ENCODE assay signal across 8 cellular contexts in genomic region chr19:16074488-16075365, GRCh38. TPM values are rescaled to one million over a fixed set of nuclear protein-coding genes. Genes with fewer than 3 reads are reported as not detected.
DNase-seq lines count a peak whose midpoint lies in the region; ATAC-seq, FAIRE-seq and TF ChIP-seq lines count a peak whose summit lies in the region.

No MANE protein-coding gene starts in this region.

- no peaks in the 10 kb centered on the region for H3K9me2 ChIP-seq in OCI-LY7 (ENCODE audit: insufficient read depth, low read length)

- no peak overlapping the region for H2BK120ac ChIP-seq in H1 (replicated peaks; ENCODE audit: low read depth, low read length)

- no TSS peak for BruUV-seq in OCI-LY7 (replicated peaks; lab: Mats Ljungman, UMichigan)

- POLR2A ChIA-PET in OCI-LY7 (lab: Charles Lee): interaction anchor here (0.6 to 1.4 kb wide), 4 partner anchors 32 to 510 kb away, joined by 3 to 5 read pairs (median 3); no protein-coding TSS in a partner anchor
- POLR2A ChIA-PET in H1 (lab: Charles Lee; ENCODE audit: partially characterized antibody): interaction anchor here (0.7 to 22.4 kb wide), 11 partner anchors 9 to 620 kb away, joined by 3 to 582 read pairs (median 4); partner anchors contain the start of genes FAM32A, HSH2D and RAB8A

- H3K79me2 ChIP-seq in OCI-LY7 (ENCODE audit: insufficient read depth, low read depth, low read length) (peaks cover 27% of the 10 kb centered on the region; the same call in 1 of the 2 replicates), H1 (ENCODE audit: control insufficient read depth in 1 of 2, insufficient read depth in 2 of 2, low read length in 2 of 2) (peaks cover 10 to 31% of the 10 kb centered on the region in 2 experiments)

- H4K91ac ChIP-seq in H1 (replicated peaks; ENCODE audit: insufficient read length, low read length): no peak overlapping the region

- no peak overlapping the region for H3K56ac ChIP-seq in H1 (replicated peaks; ENCODE audit: insufficient read length, low read depth, low read length)

- no peak overlapping the region; the same call in 1 of the 2 replicates for H2BK15ac ChIP-seq in H1 (ENCODE audit: low read length)

- TF ChIP-seq POLR2A in H1 (IDR thresholded peaks at IDR 0.05; ENCODE audit: control extremely low read depth in 1 of 2, low read depth in 2 of 2, low read length in 2 of 2) (no peak; a peak in 1 of 3 replicates), prostate gland (IDR thresholded peaks at IDR 0.05) (no peak), lower leg skin (IDR thresholded peaks at IDR 0.05) (no peak)

- H3K4me1 ChIP-seq in CD4-positive, CD25-positive, alpha-beta regulatory T cell (ENCODE audit: control insufficient read depth, insufficient read depth, low read length, poor library complexity, severe bottlenecking): peaks cover 75% of the 10 kb centered on the region
- H3K4me1 ChIP-seq in OCI-LY7 (ENCODE audit: insufficient read depth, low read length, poor library complexity, severe bottlenecking) (peaks cover 61% of the 10 kb centered on the region), H1 (replicated peaks in 1 of 4; ENCODE audit: control insufficient read depth in 3 of 4, insufficient read depth in 4 of 4, low read length in 3 of 4) (peaks cover 0 to 8% (median 6%) of the 10 kb centered on the region in 4 experiments; a peak in 5 of 7 replicates), prostate gland (replicated peaks) (peaks cover 13% of the 10 kb centered on the region)

- no peak for DNase-seq in CD4-positive, CD25-positive, alpha-beta regulatory T cell
- DNase-seq in OCI-LY7 (ENCODE audit: low spot score) (no peak), H1 (ENCODE audit: low read depth in 1 of 2, low spot score in 2 of 2) (peak in 1 of 2 experiments; percentile 38), prostate gland (ENCODE audit: low spot score) (no peak), lower leg skin (ENCODE audit: low spot score in 2 of 2) (no peak), NOMO-1 (lab: John Stamatoyannopoulos, UW; ENCODE audit: unreplicated experiment in 2 of 2) (no peak), head of caudate nucleus (no peak)

- H2BK5ac ChIP-seq in H1 (ENCODE audit: low read depth, low read length): no peak overlapping the region

- peaks cover 4% of the 10 kb centered on the region for H4K20me1 ChIP-seq in OCI-LY7 (ENCODE audit: insufficient read depth, low read length)
- H4K20me1 ChIP-seq in H1 (replicated peaks in 1 of 2; ENCODE audit: control insufficient read depth in 1 of 2, insufficient read depth in 2 of 2, low read length in 2 of 2): peaks cover 0 to 2% of the 10 kb centered on the region in 2 experiments

- H3K23ac ChIP-seq in H1 (ENCODE audit: insufficient read length): no peak overlapping the region

- H2AFZ ChIP-seq in OCI-LY7 (ENCODE audit: low read length): no peak overlapping the region
- no peak overlapping the region for H2AFZ ChIP-seq in H1 (ENCODE audit: low read length)

- H3K27ac ChIP-seq in CD4-positive, CD25-positive, alpha-beta regulatory T cell (ENCODE audit: insufficient read depth, low read length, poor library complexity, severe bottlenecking): peak overlapping the region; percentile 95
- peak overlapping the region; percentile 33 for H3K27ac ChIP-seq in OCI-LY7 (ENCODE audit: low read depth, low read length, poor library complexity, severe bottlenecking)
- H3K27ac ChIP-seq in H1 (ENCODE audit: low read depth, low read length): no peak overlapping the region
- peak overlapping the region; percentile 100 for H3K27ac ChIP-seq in prostate gland

- H3K4me3 Mint-ChIP-seq in CD4-positive, CD25-positive, alpha-beta regulatory T cell: peak overlapping the region; percentile 71 to 92 (median 89)

- H3K4me2 ChIP-seq in OCI-LY7 (ENCODE audit: low read length) (no peak overlapping the region), H1 (ENCODE audit: insufficient read depth in 1 of 2, low read depth in 2 of 2, low read length in 2 of 2) (peak overlapping the region in 1 of 2 experiments; percentile 72; a peak in 1 of 4 replicates)

- H3K36me3 Mint-ChIP-seq in CD4-positive, CD25-positive, alpha-beta regulatory T cell: peaks cover 3% of the 10 kb centered on the region

- H3K9me3 ChIP-seq in CD4-positive, CD25-positive, alpha-beta regulatory T cell (ENCODE audit: control insufficient read depth in 2 of 2, low read length in 2 of 2): no peaks in the 10 kb centered on the region
- no peaks in the 10 kb centered on the region for H3K9me3 ChIP-seq in OCI-LY7 (ENCODE audit: low read length)
- H3K9me3 ChIP-seq in H1 (ENCODE audit: insufficient read depth in 2 of 2, low read depth in 1 of 2, low read length in 1 of 2): no peaks in the 10 kb centered on the region
- H3K9me3 ChIP-seq in prostate gland: no peaks in the 10 kb centered on the region

- no peak for TF ChIP-seq RAD21 in H1 (IDR thresholded peaks at IDR 0.05 in 1 of 2, conservative IDR thresholded peaks at IDR 0.05 in 1 of 2; ENCODE audit: low read depth in 2 of 2, low read length in 2 of 2)

- H3K23me2 ChIP-seq in H1 (ENCODE audit: low read depth, low read length): peaks cover under 1% of the 10 kb centered on the region; the same call in 1 of the 2 replicates

- peaks cover 4% of the 10 kb centered on the region for H3K79me1 ChIP-seq in H1 (ENCODE audit: low read depth, low read length)

- H3K18ac ChIP-seq in H1 (ENCODE audit: extremely low read depth, low read length): no peak overlapping the region

- H2BK12ac ChIP-seq in H1 (ENCODE audit: low read depth, low read length): no peak overlapping the region

- 95% methylated on average over 9 of the region's 10 CpGs; no CpG with 5 or more reads in 1 of the 2 experiments for WGBS in H1 (ENCODE audit: extremely low coverage in 1 of 2, insufficient coverage in 1 of 2, insufficient read length in 1 of 2, insufficient replicate concordance in 2 of 2, low coverage in 1 of 2, low lambda C conversion rate in 2 of 2, missing lambda C conversion rate in 1 of 2), 2 experiments
- WGBS in prostate gland: 94% methylated on average over 10 of the region's 10 CpGs
- 91 to 93% methylated on average over 10 of the region's 10 CpGs for WGBS in lower leg skin, 2 donors

- peak overlapping the region; percentile 92 to 95 (median 93) for H3K27ac Mint-ChIP-seq in CD4-positive, CD25-positive, alpha-beta regulatory T cell

- no peaks in the 10 kb centered on the region for H3K9me3 Mint-ChIP-seq in CD4-positive, CD25-positive, alpha-beta regulatory T cell

- no peak overlapping the region for H2BK20ac ChIP-seq in H1 (ENCODE audit: low read length)

- H3K27me3 ChIP-seq in CD4-positive, CD25-positive, alpha-beta regulatory T cell (ENCODE audit: control insufficient read depth, insufficient read depth, low read length): no peaks in the 10 kb centered on the region
- H3K27me3 ChIP-seq in H1 (replicated peaks in 1 of 4; ENCODE audit: control insufficient read depth in 3 of 4, extremely low read depth in 1 of 4, insufficient read depth in 3 of 4, low read length in 3 of 4) (no peaks in the 10 kb centered on the region), prostate gland (replicated peaks; ENCODE audit: insufficient read depth) (no peaks in the 10 kb centered on the region)

- CTCF ChIA-PET in OCI-LY7 (lab: Charles Lee; ENCODE audit: unreplicated experiment): no interaction called here
- CTCF ChIA-PET in H1 (lab: Charles Lee; ENCODE audit: partially characterized antibody): interaction anchor here (0.6 to 9.6 kb wide), 6 partner anchors 8 to 43 kb away, joined by 3 to 107 read pairs (median 4); partner anchors contain the start of gene RAB8A

- H4K5ac ChIP-seq in H1 (ENCODE audit: insufficient read length, low read depth, low read length): no peak overlapping the region

- TF ChIP-seq CTCF in OCI-LY7 (conservative IDR thresholded peaks at IDR 0.05; ENCODE audit: low read length): no peak
- no peak for TF ChIP-seq CTCF in H1 (IDR thresholded peaks at IDR 0.05; ENCODE audit: control extremely low read depth in 1 of 3, insufficient read depth in 1 of 3, low read depth in 1 of 3, low read length in 3 of 3)
- TF ChIP-seq CTCF in prostate gland (IDR thresholded peaks at IDR 0.05): no peak
- TF ChIP-seq CTCF in lower leg skin (IDR thresholded peaks at IDR 0.05): no peak

- no peaks in the 10 kb centered on the region for H3K27me3 Mint-ChIP-seq in CD4-positive, CD25-positive, alpha-beta regulatory T cell

- ATAC-seq in CD4-positive, CD25-positive, alpha-beta regulatory T cell (ENCODE audit: low read depth in 2 of 2): no peak
- no peak for ATAC-seq in GM18858 (IDR thresholded peaks at IDR 0.05; ENCODE audit: unreplicated experiment)

- peaks cover 13 to 67% (median 42%) of the 10 kb centered on the region in 4 donors for H3K4me1 Mint-ChIP-seq in CD4-positive, CD25-positive, alpha-beta regulatory T cell

- TF ChIP-seq EP300 in H1 (IDR thresholded peaks at IDR 0.05; ENCODE audit: borderline replicate concordance in 1 of 2, low read depth in 2 of 2, low read length in 2 of 2): no peak

- H4K8ac ChIP-seq in H1 (ENCODE audit: extremely low read depth, insufficient read depth, low read length): peak overlapping the region; percentile 1; the same call in 1 of the 2 replicates

- intact Hi-C loops in OCI-LY7 (cut with micrococcal nuclease; ENCODE audit: unreplicated experiment): loop anchor here (5.0 to 10.0 kb wide), 2 partner anchors 370 to 513 kb away; no protein-coding TSS in a partner anchor
- intact Hi-C loops in prostate gland (cut with DNase I): loop anchor here (5.0 kb wide), 1 partner anchor 38 kb away; the partner anchor contains the start of gene RAB8A
- intact Hi-C loops in lower leg skin (cut with DNase I; ENCODE audit: low total_unique reads): no loop called here
- intact Hi-C loops in head of caudate nucleus (cut with DNase I): loop anchor here (5.0 kb wide), 1 partner anchor 38 kb away; the partner anchor contains the start of gene RAB8A

- H2AK5ac ChIP-seq in H1 (ENCODE audit: low read depth, low read length): 0 out of 2 replicates have a peak overlapping the region, but pooled peaks have one; percentile 82

- FAIRE-seq in H1 (lab: Jason Lieb, UNC): no peak

- H3K36me3 ChIP-seq in CD4-positive, CD25-positive, alpha-beta regulatory T cell (ENCODE audit: control insufficient read depth, insufficient read depth, low read length): no peaks in the 10 kb centered on the region
- H3K36me3 ChIP-seq in OCI-LY7 (ENCODE audit: insufficient read depth, low read length): no peaks in the 10 kb centered on the region
- H3K36me3 ChIP-seq in H1 (ENCODE audit: control insufficient read depth in 2 of 4, insufficient read depth in 4 of 4, low read length in 3 of 4): no peaks in the 10 kb centered on the region
- no peaks in the 10 kb centered on the region for H3K36me3 ChIP-seq in prostate gland

- no peak overlapping the region for H3K14ac ChIP-seq in H1 (ENCODE audit: insufficient read length)

- no peak overlapping the region for H3K4me3 ChIP-seq in CD4-positive, CD25-positive, alpha-beta regulatory T cell (ENCODE audit: low read depth, low read length)
- H3K4me3 ChIP-seq in OCI-LY7 (ENCODE audit: low read depth, low read length, poor library complexity, severe bottlenecking): no peak overlapping the region
- H3K4me3 ChIP-seq in H1 (ENCODE audit: extremely low read depth in 1 of 4, insufficient read depth in 2 of 4, low read depth in 3 of 4, low read length in 4 of 4): peak overlapping the region in 1 of 4 experiments; percentile 98; a peak in 2 of 8 replicates
- no peak overlapping the region for H3K4me3 ChIP-seq in prostate gland
- H3K4me3 ChIP-seq in lower leg skin (ENCODE audit: low read depth, poor library complexity, severe bottlenecking): no peak overlapping the region

- H3K4ac ChIP-seq in H1 (replicated peaks; ENCODE audit: insufficient read length, low read depth, low read length): no peak overlapping the region

- no peak overlapping the region for H3K9ac ChIP-seq in H1 (replicated peaks in 1 of 4; ENCODE audit: extremely low read depth in 1 of 4, low read depth in 3 of 4, low read length in 3 of 4)

RNA-seq across cellular contexts. Expression of gene TPM4, which starts 1.6 kb away (rescaled TPM):
- 305 TPM for total RNA-seq in CD4-positive, CD25-positive, alpha-beta regulatory T cell
- 100 to 1,000 TPM; 109 to 163 (median 131) TPM for polyA plus RNA-seq in CD4-positive, CD25-positive, alpha-beta regulatory T cell
- 111 and 134 TPM in 2 replicates for total RNA-seq in OCI-LY7 (2014; rRNA removed; shearing (Covaris generic))
- 98.1 and 108 TPM in 2 replicates for total RNA-seq in OCI-LY7 (2022)
- total RNA-seq in H1 (2021; fragmentation: NEBNext Ultra II Directional; extraction: Animal tissue kit (Norgen Biotek cat#: 25700)): 348 and 359 TPM in 2 replicates
- polyA plus RNA-seq in H1 (2011; rRNA removed): 119 and 160 TPM in 2 replicates
- 268 TPM for polyA plus RNA-seq in H1 (2011; cell fraction: cytosol; rRNA removed)
- 136 TPM for polyA plus RNA-seq in H1 (2011; cell fraction: nucleus; rRNA removed)
- 285 to 453 TPM (median 363 TPM) in 4 replicates for polyA plus RNA-seq in H1 (2012, experiment 1 of 2)
- 103 TPM for polyA plus RNA-seq in H1 (2012, experiment 2 of 2)
- polyA plus RNA-seq in H1 (2013, experiment 1 of 2): 355 TPM
- polyA plus RNA-seq in H1 (2013, experiment 2 of 2): 353 TPM
- 99.0 and 99.9 TPM in 2 replicates for polyA minus RNA-seq in H1 (2011; rRNA and poly(A)+ RNA removed)
- 150 TPM for polyA minus RNA-seq in H1 (2011; cell fraction: cytosol; rRNA and poly(A)+ RNA removed)
- 128 TPM for polyA minus RNA-seq in H1 (2011; cell fraction: nucleus; rRNA and poly(A)+ RNA removed)
- total RNA-seq in prostate gland: 100 to 1,000 TPM; 379 TPM
- 100 to 1,000 TPM; 217 to 303 (median 267) TPM for total RNA-seq in lower leg skin

RNA-seq across cellular contexts. Expression of gene RAB8A, which starts 37.0 kb away (rescaled TPM):
- total RNA-seq in CD4-positive, CD25-positive, alpha-beta regulatory T cell: 88.1 TPM
- polyA plus RNA-seq in CD4-positive, CD25-positive, alpha-beta regulatory T cell: 10 to 100 TPM; 79.6 to 93.0 (median 87.8) TPM
- total RNA-seq in OCI-LY7 (2014; rRNA removed; shearing (Covaris generic)): 64.9 and 69.1 TPM in 2 replicates
- total RNA-seq in OCI-LY7 (2022) (124 and 138 TPM in 2 replicates), prostate gland (10 to 100 TPM; 67.8 to 70.5 TPM), lower leg skin (10 to 100 TPM; 43.3 to 58.2 (median 50.8) TPM)
- total RNA-seq in H1 (2021; fragmentation: NEBNext Ultra II Directional; extraction: Animal tissue kit (Norgen Biotek cat#: 25700)): 90.1 and 97.0 TPM in 2 replicates
- polyA plus RNA-seq in H1 (2011; rRNA removed): 52.4 and 65.8 TPM in 2 replicates
- 71.4 TPM for polyA plus RNA-seq in H1 (2011; cell fraction: cytosol; rRNA removed)
- polyA plus RNA-seq in H1 (2011; cell fraction: nucleus; rRNA removed): 44.6 TPM
- 67.2 to 107 TPM (median 88.1 TPM) in 4 replicates for polyA plus RNA-seq in H1 (2012, experiment 1 of 2)
- polyA plus RNA-seq in H1 (2012, experiment 2 of 2): 27.2 TPM
- 45.2 TPM for polyA plus RNA-seq in H1 (2013, experiment 1 of 2)
- 46.9 TPM for polyA plus RNA-seq in H1 (2013, experiment 2 of 2)
- 123 and 128 TPM in 2 replicates for polyA minus RNA-seq in H1 (2011; rRNA and poly(A)+ RNA removed)
- 77.6 TPM for polyA minus RNA-seq in H1 (2011; cell fraction: cytosol; rRNA and poly(A)+ RNA removed)
- polyA minus RNA-seq in H1 (2011; cell fraction: nucleus; rRNA and poly(A)+ RNA removed): 46.2 TPM
